ENCODE assay signal across 1 cellular context in the genomic region with DNA sequence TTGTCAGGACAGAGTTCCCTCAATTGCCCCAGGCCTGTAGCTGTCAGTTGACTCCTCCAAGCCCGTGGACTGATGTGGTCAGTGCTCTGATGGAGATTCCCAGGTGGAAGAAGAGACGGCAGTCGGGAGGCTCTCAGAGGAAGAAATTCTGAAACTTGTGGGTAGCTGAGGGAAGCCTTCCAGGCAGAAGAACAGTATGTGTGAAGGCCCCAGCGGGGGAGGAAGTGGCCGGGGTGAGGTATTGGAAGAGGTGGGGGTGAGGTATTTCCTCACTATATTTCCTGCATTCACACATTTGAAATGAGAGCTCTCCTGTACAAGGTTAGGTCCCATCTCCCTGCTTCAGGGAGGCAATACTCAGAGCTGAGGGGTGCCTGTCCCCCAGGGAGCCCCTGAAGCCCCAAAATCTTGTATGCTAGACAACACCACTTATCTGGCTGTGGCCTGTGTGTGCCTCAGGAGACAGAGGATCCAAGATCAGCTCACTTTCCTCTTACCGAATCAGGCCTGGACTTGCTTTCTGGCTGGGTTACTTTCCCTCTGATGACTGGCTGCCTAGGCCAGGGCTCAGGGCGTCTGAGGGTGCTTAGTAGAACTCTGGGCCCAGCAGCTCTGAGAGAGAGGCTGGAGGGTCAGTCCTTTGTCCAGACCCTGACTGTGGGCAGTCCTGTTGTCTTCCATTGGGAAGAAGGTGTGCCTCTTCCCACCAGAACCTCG.
TF ChIP-seq lines count a peak whose summit lies in the region.

No MANE protein-coding gene starts in this region.

TF ChIP-seq in HepG2, 621 proteins besides CTCF, POLR2A, EP300 and RAD21 (continued from another document):
- TF ChIP-seq ZNF292 (CRISPR knock-in tag; IDR thresholded peaks at IDR 0.05; ENCODE audit: borderline replicate concordance, low read depth): no peak
- no peak for TF ChIP-seq NCOA5 (CRISPR knock-in tag; IDR thresholded peaks at IDR 0.05)
- no peak for TF ChIP-seq ZNF674 (CRISPR knock-in tag; IDR thresholded peaks at IDR 0.05; ENCODE audit: low read depth)
